Comparison of ENCODE assay signal across 8 cellular contexts in genomic region chr1:145964328-145965118, GRCh38. TPM values are rescaled to one million over a fixed set of nuclear protein-coding genes. Genes with fewer than 3 reads are reported as not detected.
DNase-seq lines count a peak whose midpoint lies in the region; ATAC-seq and TF ChIP-seq lines count a peak whose summit lies in the region.

ANKRD34A (minus strand) TSS chr1:145964575; CDS start chr1:145961759, 2,816 bp downstream.
POLR3GL (plus strand) TSS chr1:145964690; CDS start chr1:145974866, 10,176 bp downstream.

- intact Hi-C loops in lower leg skin (cut with DNase I; ENCODE audit: low total_unique reads) = no loop called here

- peak within 1 kb of the TSS; percentile 63 for H3K27ac ChIP-seq in duodenal mucosa (ENCODE audit: low read depth, low read length)

- peaks cover 20 to 25% of the 10 kb centered on the region in 2 donors for H3K27me3 ChIP-seq in duodenal mucosa (ENCODE audit: control insufficient read depth in 1 of 2, insufficient read depth in 2 of 2, low read length in 2 of 2)

- peak; percentile 96 for DNase-seq in CD1c-positive myeloid dendritic cell (ENCODE audit: extremely low spot score)
- DNase-seq in NCI-H748 treated with DMSO at 0.1 percent for 48 hours (lab: John Stamatoyannopoulos, UW) = peak; percentile 91
- peak; percentile 89 for DNase-seq in activated CD4-positive, alpha-beta T cell treated with anti-CD3 and anti-CD28 coated beads, Interleukin-2, amount 50 U/mL, for 4 hours
- peak; percentile 97 to 99 for DNase-seq in lower leg skin (ENCODE audit: low spot score in 2 of 2)
- peak; percentile 85 to 90 for DNase-seq in stimulated activated CD4-positive, alpha-beta T cell treated with anti-CD3 and anti-CD28 coated beads, Interleukin-4, amount 100 ng/mL, for 4 hours

- 1% methylated on average over 37 of the region's 37 CpGs for WGBS in lower leg skin, 2 donors

- peak within 1 kb of the TSS; percentile 92 to 97 for H3K9ac ChIP-seq in duodenal mucosa (ENCODE audit: low read depth in 1 of 2, low read length in 2 of 2)

- no peak for TF ChIP-seq CTCF in lower leg skin (IDR thresholded peaks at IDR 0.05)

- peaks cover 0 to 5% of the 10 kb centered on the region in 2 donors for H3K9me3 ChIP-seq in duodenal mucosa (ENCODE audit: control insufficient read depth in 1 of 2, low read length in 2 of 2)

- peak within 1 kb of the TSS; percentile 90 to 93 for H3K4me3 ChIP-seq in duodenal mucosa (ENCODE audit: low read depth in 1 of 2, low read length in 2 of 2)
- peak within 1 kb of the TSS; percentile 42 for H3K4me3 ChIP-seq in lower leg skin (ENCODE audit: low read depth, poor library complexity, severe bottlenecking)

- no peaks in the 10 kb centered on the region for H3K36me3 ChIP-seq in duodenal mucosa (ENCODE audit: control insufficient read depth in 1 of 2, insufficient read depth in 2 of 2, low read length in 2 of 2)

- ATAC-seq in GM19372 (IDR thresholded peaks at IDR 0.05; ENCODE audit: low read depth, unreplicated experiment) (peak; percentile 84), HG03521 (IDR thresholded peaks at IDR 0.05; ENCODE audit: unreplicated experiment) (peak; percentile 90)

- H3K4me1 ChIP-seq in duodenal mucosa (ENCODE audit: control insufficient read depth in 1 of 2, insufficient read depth in 2 of 2, low read length in 2 of 2) = peaks cover 37 to 51% of the 10 kb centered on the region in 2 donors

- peak in 1 of 2 donors; percentile 73 for TF ChIP-seq POLR2A in lower leg skin (IDR thresholded peaks at IDR 0.05)

RNA-seq across cellular contexts. Expression of gene ANKRD34A, which starts in this region (rescaled TPM):
- 1 to 10 TPM in 1 of 4 donors, under 1 TPM in 3; 0.12 to 1.3 (median 0.39) TPM for total RNA-seq in lower leg skin

RNA-seq across cellular contexts. Expression of gene POLR3GL, which starts in this region (rescaled TPM):
- total RNA-seq in lower leg skin = 10 to 100 TPM; 10.6 to 15.3 (median 14.2) TPM

Comparison
In these comparisons a context has a peak if more than half of its experiments do, and no peak if none do; other contexts are left out.
1. Peak in every context shown above with its lines: DNase-seq, ATAC-seq, H3K4me3 ChIP-seq and H3K27ac ChIP-seq.